In genomic region chr18:54641734-54642133, GRCh38 we compare ENCODE assay signal across 22 cellular contexts. TPM values are rescaled to one million over a fixed set of nuclear protein-coding genes. Genes with fewer than 3 reads are reported as not detected.
DNase-seq lines count a peak whose midpoint lies in the region; ATAC-seq and TF ChIP-seq lines count a peak whose summit lies in the region.
"Had no signal": no experiment of that assay in that cellular context is flagged by ENCODE, and none has a peak within 500 bp of the region (broad histone marks: within the 10 kb centered on the region; RNA-seq: fewer than 3 reads in every experiment).

No MANE protein-coding gene starts in this region.

- no peak for DNase-seq in activated CD4-positive, alpha-beta T cell treated with anti-CD3 and anti-CD28 coated beads for 36 hours
- no peak for DNase-seq in activated CD4-positive, alpha-beta T cell treated with anti-CD3 and anti-CD28 coated beads for 1 hour
- DNase-seq in MCF 10A (ENCODE audit: unreplicated experiment) (peak; percentile 1), breast epithelium (ENCODE audit: low spot score in 2 of 2) (no peak)
- DNase-seq in stimulated activated CD8-positive, alpha-beta memory T cell treated with anti-CD3 and anti-CD28 coated beads, Interleukin-4, amount 100 ng/mL, for 48 hours, result no peak
- DNase-seq: AML-193; Caco-2; CD4-positive, alpha-beta T cell; DMS79; GDM1; GOT3; H7; HFFc6 had no signal

- H3K4me1 Mint-ChIP-seq in activated CD4-positive, alpha-beta T cell treated with anti-CD3 and anti-CD28 coated beads for 36 hours, result peaks cover 2% of the 10 kb centered on the region
- H3K4me1 Mint-ChIP-seq in MCF 10A (ENCODE audit: insufficient read depth, unreplicated experiment), result no peaks in the 10 kb centered on the region

- H3K9me3 Mint-ChIP-seq in activated CD4-positive, alpha-beta T cell treated with anti-CD3 and anti-CD28 coated beads for 36 hours (ENCODE audit: low read depth), result no peaks in the 10 kb centered on the region
- H3K9me3 Mint-ChIP-seq in MCF 10A (ENCODE audit: unreplicated experiment), result no peaks in the 10 kb centered on the region
- H3K9me3 Mint-ChIP-seq: CD4-positive, alpha-beta T cell; HFFc6 had no signal

- peaks cover 10% of the 10 kb centered on the region for H3K27me3 Mint-ChIP-seq in activated CD4-positive, alpha-beta T cell treated with anti-CD3 and anti-CD28 coated beads for 36 hours
- H3K27me3 Mint-ChIP-seq in MCF 10A (ENCODE audit: insufficient read depth, unreplicated experiment), result no peaks in the 10 kb centered on the region

- ATAC-seq in activated CD4-positive, alpha-beta T cell treated with anti-CD3 and anti-CD28 coated beads for 36 hours, result peak; percentile 42
- ATAC-seq in esophagus mucosa, result peak; percentile 26
- no peak for ATAC-seq in GM21576 (IDR thresholded peaks at IDR 0.05; ENCODE audit: unreplicated experiment)
- ATAC-seq: A549, HCT116 had no signal

- H3K4me1 ChIP-seq in breast epithelium, result no peaks in the 10 kb centered on the region
- H3K4me1 ChIP-seq: A549, Caco-2 had no signal

- H3K9me3 ChIP-seq in breast epithelium, result no peaks in the 10 kb centered on the region
- H3K9me3 ChIP-seq: A549, Caco-2 had no signal

- no peak overlapping the region for H3K4me3 Mint-ChIP-seq in activated CD4-positive, alpha-beta T cell treated with anti-CD3 and anti-CD28 coated beads for 36 hours
- no peak overlapping the region for H3K4me3 Mint-ChIP-seq in MCF 10A (ENCODE audit: unreplicated experiment)
- H3K4me3 Mint-ChIP-seq: CD4-positive, alpha-beta T cell; HFFc6 had no signal

- no peaks in the 10 kb centered on the region for H3K36me3 ChIP-seq in breast epithelium

- TF ChIP-seq POLR2A in breast epithelium (IDR thresholded peaks at IDR 0.05), result no peak

- POLR2A ChIA-PET in activated CD4-positive, alpha-beta T cell treated with anti-CD3 and anti-CD28 coated beads for 36 hours (lab: Charles Lee), result no interaction called here
- POLR2A ChIA-PET in MCF 10A (lab: Yijun Ruan, JAX), result interaction anchor here (0.6 to 1.1 kb wide), 4 partner anchors 11 to 76 kb away, joined by 3 to 4 read pairs (median 4); no protein-coding TSS in a partner anchor

- H3K4me3 ChIP-seq in breast epithelium, result no peak overlapping the region
- H3K4me3 ChIP-seq: A549 had no signal

- H3K36me3 Mint-ChIP-seq in activated CD4-positive, alpha-beta T cell treated with anti-CD3 and anti-CD28 coated beads for 36 hours (ENCODE audit: low read depth), result no peaks in the 10 kb centered on the region
- no peaks in the 10 kb centered on the region for H3K36me3 Mint-ChIP-seq in MCF 10A (ENCODE audit: insufficient read depth, unreplicated experiment)

- no TSS peak for BruUV-seq in MCF 10A (replicated peaks; lab: Mats Ljungman, UMichigan)

- TF ChIP-seq CTCF in MCF 10A (IDR thresholded peaks at IDR 0.05; ENCODE audit: unreplicated experiment), result no peak
- TF ChIP-seq CTCF in breast epithelium (IDR thresholded peaks at IDR 0.05), result no peak

- H3K27ac Mint-ChIP-seq in activated CD4-positive, alpha-beta T cell treated with anti-CD3 and anti-CD28 coated beads for 36 hours, result no peak overlapping the region
- H3K27ac Mint-ChIP-seq in MCF 10A (ENCODE audit: low read depth, unreplicated experiment), result no peak overlapping the region
- H3K27ac Mint-ChIP-seq: CD4-positive, alpha-beta T cell; HFFc6 had no signal

- H3K27me3 ChIP-seq in breast epithelium, result no peaks in the 10 kb centered on the region

- intact Hi-C loops in activated CD4-positive, alpha-beta T cell treated with anti-CD3 and anti-CD28 coated beads for 36 hours (cut with DNase I, micrococcal nuclease), result no loop called here
- intact Hi-C loops in MCF 10A (cut with micrococcal nuclease), result no loop called here
- intact Hi-C loops in breast epithelium (cut with DNase I; ENCODE audit: low total_unique reads), result no loop called here

- no peak overlapping the region for H3K27ac ChIP-seq in breast epithelium
- H3K27ac ChIP-seq: 22Rv1, A549, C4-2B, HL-60 had no signal

- CTCF ChIA-PET in activated CD4-positive, alpha-beta T cell treated with anti-CD3 and anti-CD28 coated beads for 36 hours (lab: Charles Lee), result interaction anchor here (0.7 kb wide), 1 partner anchor 340 kb away, joined by 3 read pairs; no protein-coding TSS in a partner anchor
- CTCF ChIA-PET in MCF 10A (lab: Yijun Ruan, JAX), result interaction anchor here (0.6 to 2.2 kb wide), 3 partner anchors 41 to 84 kb away, joined by 4 to 13 read pairs (median 4); no protein-coding TSS in a partner anchor

RNA-seq across cellular contexts. Expression of gene DYNAP, which starts 50.7 kb away (rescaled TPM):
- total RNA-seq in activated CD4-positive, alpha-beta T cell treated with anti-CD3 and anti-CD28 coated beads for 36 hours, result not detected
- total RNA-seq in MCF 10A (2022), result 0.59 and 0.86 TPM in 2 replicates
- total RNA-seq in breast epithelium, result not detected
- 26.2 TPM for total RNA-seq in esophagus mucosa
- total RNA-seq: Caco-2; CD4-positive, alpha-beta T cell; Daoy; H7; HFFc6; HT1080 had no signal

Comparison
In these comparisons a context has a peak if more than half of its experiments do, and no peak if none do; other contexts are left out.
1. RNA of gene DYNAP, which starts 50.7 kb away (total RNA-seq): 26.2 TPM in esophagus mucosa (single experiment); 0.59 to 0.86 TPM in MCF 10A, not detected in activated CD4-positive, alpha-beta T cell treated with anti-CD3 and anti-CD28 coated beads for 36 hours and not detected in breast epithelium; every median in the first group is over 10 times any median in the second.